In the genomic region with DNA sequence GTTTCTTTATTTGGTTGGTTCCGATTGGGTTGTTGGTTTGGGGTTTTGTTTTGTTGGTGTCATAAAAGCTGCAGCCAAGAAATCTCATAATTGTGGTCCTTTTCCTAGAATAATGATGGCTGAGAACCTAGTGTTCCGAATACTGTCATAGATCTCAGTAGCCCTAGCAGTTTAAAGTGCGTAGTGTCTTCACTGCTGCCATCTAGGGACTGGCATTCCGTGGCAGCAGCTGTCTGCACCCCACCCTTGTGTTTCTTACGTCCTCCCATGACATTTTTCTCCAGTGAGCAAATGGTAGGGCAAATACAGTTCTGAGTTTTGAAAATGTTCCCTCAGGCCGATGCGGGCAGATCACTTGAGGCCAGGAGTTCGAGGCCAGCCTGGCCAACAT, we compare ENCODE assay signal across 8 cellular contexts. TPM values are rescaled to one million over a fixed set of nuclear protein-coding genes. Genes with fewer than 3 reads are reported as not detected.
DNase-seq lines count a peak whose midpoint lies in the region; ATAC-seq, FAIRE-seq and TF ChIP-seq lines count a peak whose summit lies in the region.
"Not testable (repeated sequence)": the region's sequence is repeated elsewhere in the genome, so short reads cannot be mapped to it uniquely, and the experiment has no call there.

No MANE protein-coding gene starts in this region.

- peak; percentile 37 for ATAC-seq in GM18511 (IDR thresholded peaks at IDR 0.05; ENCODE audit: unreplicated experiment)
- ATAC-seq in HG03064 (IDR thresholded peaks at IDR 0.05; ENCODE audit: low read depth, unreplicated experiment): peak; percentile 32
- peak; percentile 36 to 39 for ATAC-seq in activated CD4-positive, CD25-positive, alpha-beta regulatory T cell treated with anti-CD3 and anti-CD28 coated beads, Interleukin-2, amount 50 U/mL, for 24 hours

- H3K9ac ChIP-seq in iPS-18a (ENCODE audit: low read length): peak overlapping the region; percentile 76

- peak overlapping the region; percentile 57 for H3K4me3 ChIP-seq in bronchial epithelial cell (ENCODE audit: low read depth, low read length)
- H3K4me3 ChIP-seq in iPS-18a (ENCODE audit: low read length): peak overlapping the region; percentile 71

- peak; percentile 84 for DNase-seq in A172 (ENCODE audit: low spot score)
- peak; percentile 76 for DNase-seq in NCI-H460 (ENCODE audit: extremely low read depth, low read depth)
- DNase-seq in bronchial epithelial cell (ENCODE audit: low read depth): peak; percentile 75
- peak; percentile 40 for DNase-seq in putamen (ENCODE audit: low spot score)

- not testable (repeated sequence) for H3K27me3 ChIP-seq in bronchial epithelial cell (ENCODE audit: control insufficient read depth, insufficient read depth, low read length); iPS-18a (ENCODE audit: control insufficient read depth, insufficient read depth, low read length)

- TF ChIP-seq CTCF in bronchial epithelial cell (IDR thresholded peaks at IDR 0.05; ENCODE audit: insufficient read depth, low read length, severe bottlenecking): peak; percentile 45

- H3K9me3 ChIP-seq in iPS-18a (ENCODE audit: control insufficient read depth, low read depth, low read length): not testable (repeated sequence)

- not testable (repeated sequence) for H3K36me3 ChIP-seq in bronchial epithelial cell (ENCODE audit: control insufficient read depth, insufficient read depth, low read length)
- H3K36me3 ChIP-seq in iPS-18a (ENCODE audit: control insufficient read depth, low read depth, low read length): peaks cover 17% of the 10 kb centered on the region

- not testable (repeated sequence) for H3K27ac ChIP-seq in iPS-18a (ENCODE audit: low read length)

- not testable (repeated sequence) for H3K4me1 ChIP-seq in iPS-18a (ENCODE audit: control insufficient read depth, low read depth, low read length)

- not testable (repeated sequence) for FAIRE-seq in bronchial epithelial cell (lab: Jason Lieb, UNC)

RNA-seq across cellular contexts. Expression of a gene that starts 2.0 kb away (rescaled TPM):
- total RNA-seq in A172 (2014; rRNA removed; shearing (Covaris generic)): 1.2 and 1.3 TPM in 2 replicates
- 0.89 and 1.2 TPM in 2 replicates for total RNA-seq in NCI-H460 (2014; rRNA removed; shearing (Covaris generic))
- polyA plus RNA-seq in NCI-H460 (2014; cell fraction: nucleus; rRNA removed): 0.74 and 1.4 TPM in 2 replicates
- 2.6 and 3.2 TPM in 2 replicates for total RNA-seq in bronchial epithelial cell
